21 cellular contexts compared by ENCODE assay signal in genomic region chr3:4641863-4642262, GRCh38.
"Had no signal": no experiment of that assay in that cellular context is flagged by ENCODE, and none has a peak within 500 bp of the region (broad histone marks: within the 10 kb centered on the region; RNA-seq: fewer than 3 reads in every experiment).

No MANE protein-coding gene starts in this region.

- DNase-seq: Kasumi-1, MM.1S, NCI-H1092 treated with DMSO at 0.1 percent for 48 hours, NCI-H1436, NCI-H187, NCI-H2029, NCI-H2081 treated with DMSO at 0.1 percent for 48 hours, NCI-H2171, NCI-H226, NCI-H446, NCI-H510A, NCI-H524 treated with DMSO at 0.1 percent for 48 hours, NCI-H69, NCI-H774, SHP77, SK-N-SH, SW 1271 had no signal

- H3K27ac ChIP-seq: HL-60, KMS-11, RWPE1 had no signal

- H3K9me3 ChIP-seq: SK-N-SH had no signal

- FAIRE-seq: HTR-8/SVneo had no signal

- H3K4me2 ChIP-seq: KMS-11, SK-N-SH had no signal

- H3K9ac ChIP-seq: KMS-11, SK-N-SH had no signal
